ENCODE assay signal across 2 cellular contexts in genomic region chr4:71025654-71026053, GRCh38.
TF ChIP-seq lines count a peak whose summit lies in the region.

No MANE protein-coding gene starts in this region.

TF ChIP-seq in A549, 52 proteins besides CTCF, POLR2A, EP300 and RAD21 (continued from another document):
- TF ChIP-seq HMGXB4 (CRISPR knock-in tag; IDR thresholded peaks at IDR 0.05; ENCODE audit: borderline replicate concordance) = no peak
- TF ChIP-seq BHLHE40 (IDR thresholded peaks at IDR 0.05; ENCODE audit: low read depth, low read length) = no peak
- no peak for TF ChIP-seq HES2 (IDR thresholded peaks at IDR 0.05)
- no peak for TF ChIP-seq CEBPB (IDR thresholded peaks at IDR 0.05)

TF ChIP-seq in GM23338, 12 proteins besides CTCF, POLR2A, EP300 and RAD21 (continued from another document):
- TF ChIP-seq ZNF462 (CRISPR knock-in tag; IDR thresholded peaks at IDR 0.05) (no peak), ZNF114 (CRISPR knock-in tag; IDR thresholded peaks at IDR 0.05) (no peak), POLR2AphosphoS5 (IDR thresholded peaks at IDR 0.05; ENCODE audit: low read depth) (no peak), ETS1 (IDR thresholded peaks at IDR 0.05) (no peak), STAT1 (IDR thresholded peaks at IDR 0.05; ENCODE audit: unreplicated experiment) (no peak), REST (IDR thresholded peaks at IDR 0.05; ENCODE audit: unreplicated experiment) (no peak)
